ENCODE assay signal across 2 cellular contexts in the genomic region with DNA sequence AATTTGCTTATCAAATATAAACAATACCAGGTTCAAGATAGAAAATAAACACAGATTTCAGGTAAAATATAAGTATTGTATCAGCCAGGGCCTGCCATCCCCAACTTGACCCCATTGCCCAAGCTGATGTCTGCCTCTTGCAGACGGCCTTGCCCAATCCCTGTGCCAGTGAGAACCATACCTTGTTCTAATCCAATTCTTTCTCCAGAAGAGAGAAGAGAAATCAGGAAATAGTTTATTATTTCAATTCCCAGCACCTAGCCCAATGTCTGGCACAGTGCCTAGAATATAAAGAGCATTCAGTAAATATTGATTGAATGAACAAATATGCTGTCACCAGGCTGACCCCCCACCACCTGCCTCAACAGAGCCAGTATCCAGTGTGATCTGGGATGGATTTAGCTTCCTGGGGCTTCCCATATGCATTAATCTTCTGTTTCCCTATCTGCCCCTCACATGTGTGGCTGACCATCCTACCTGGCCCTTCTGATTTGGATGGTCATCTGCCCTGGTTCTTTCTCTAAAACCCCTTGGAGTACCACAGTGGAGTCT. TPM values are rescaled to one million over a fixed set of nuclear protein-coding genes. Genes with fewer than 3 reads are reported as not detected.
"Had no signal": no experiment of that assay in that cellular context is flagged by ENCODE, and none has a peak within 500 bp of the region (broad histone marks: within the 10 kb centered on the region; RNA-seq: fewer than 3 reads in every experiment).

No MANE protein-coding gene starts in this region.

RNA-seq across cellular contexts. Expression of a gene that starts 39.7 kb away (rescaled TPM):
- total RNA-seq: ureter, vagina had no signal
